15 cellular contexts compared by ENCODE assay signal in the genomic region with DNA sequence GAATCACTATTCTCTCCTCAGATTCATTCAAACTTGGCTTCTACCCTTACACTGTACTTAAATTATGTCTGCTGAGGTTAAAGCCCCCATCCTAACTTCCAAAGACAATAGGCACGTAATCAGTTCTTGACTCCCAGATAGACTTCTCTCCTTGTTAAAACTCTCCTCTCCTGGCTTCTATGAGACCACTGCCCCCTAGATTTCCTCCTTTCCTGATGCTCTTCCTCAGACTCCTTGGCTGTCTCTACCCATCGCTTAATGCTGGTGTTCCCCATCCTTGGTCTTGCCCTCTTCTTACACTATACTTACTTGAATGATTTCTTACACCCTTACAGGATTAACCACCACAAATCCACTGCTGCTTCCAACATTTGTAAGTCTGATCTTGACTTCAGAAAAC. TPM values are rescaled to one million over a fixed set of nuclear protein-coding genes. Genes with fewer than 3 reads are reported as not detected.
DNase-seq lines count a peak whose midpoint lies in the region; ATAC-seq and TF ChIP-seq lines count a peak whose summit lies in the region.
"Had no signal": no experiment of that assay in that cellular context is flagged by ENCODE, and none has a peak within 500 bp of the region (broad histone marks: within the 10 kb centered on the region; RNA-seq: fewer than 3 reads in every experiment).

No MANE protein-coding gene starts in this region.

- H3K4me1 ChIP-seq in OCI-LY3 (ENCODE audit: low read length): peaks cover 55% of the 10 kb centered on the region

- peak overlapping the region; percentile 5 for H3K27ac Mint-ChIP-seq in activated CD4-positive, alpha-beta T cell treated with anti-CD3 and anti-CD28 coated beads, Interleukin-2, amount 10 ng/mL, durations not matched to agents 7 days and 5 days
- H3K27ac Mint-ChIP-seq in immature natural killer cell (peak overlapping the region in 4 of 6 donors; percentile 17 to 55 (median 42)), chondrocyte (ENCODE audit: unreplicated experiment) (no peak overlapping the region)
- no peak overlapping the region for H3K27ac Mint-ChIP-seq in stimulated activated naive B cell treated with anti-CD40 and anti-IgM and Interleukin-4, amounts not matched to agents 10 μg/mL and 1 μg/mL and 100 μg/mL, for 72 hours
- H3K27ac Mint-ChIP-seq: activated CD8-positive, alpha-beta memory T cell treated with anti-CD3 and anti-CD28 coated beads, Interleukin-2, amount 10 ng/mL, durations not matched to agents 7 days and 5 days had no signal

- peak overlapping the region; percentile 74 for H3K27ac ChIP-seq in OCI-LY3 (ENCODE audit: low read length)

- H3K36me3 Mint-ChIP-seq in activated CD4-positive, alpha-beta T cell treated with anti-CD3 and anti-CD28 coated beads, Interleukin-2, amount 10 ng/mL, durations not matched to agents 7 days and 5 days (ENCODE audit: low read depth): peaks cover 71% of the 10 kb centered on the region
- H3K36me3 Mint-ChIP-seq in immature natural killer cell (peaks cover 0 to 6% (median 0%) of the 10 kb centered on the region in 3 donors), chondrocyte (ENCODE audit: low read depth) (peaks cover 14% of the 10 kb centered on the region)
- H3K36me3 Mint-ChIP-seq in stimulated activated naive B cell treated with anti-CD40 and anti-IgM and Interleukin-4, amounts not matched to agents 10 μg/mL and 1 μg/mL and 100 μg/mL, for 72 hours: no peaks in the 10 kb centered on the region

- peak overlapping the region; percentile 27; the same call in 1 of the 2 replicates for H3K9ac ChIP-seq in OCI-LY3 (ENCODE audit: low read length)

- no peaks in the 10 kb centered on the region for H3K9me3 ChIP-seq in OCI-LY3 (ENCODE audit: insufficient read depth, low read length)

- CTCF ChIA-PET in activated CD4-positive, alpha-beta T cell treated with anti-CD3 and anti-CD28 coated beads, Interleukin-2, amount 10 ng/mL, durations not matched to agents 7 days and 5 days (lab: Charles Lee): interaction anchor here (1.2 kb wide), 1 partner anchor 26 kb away, joined by 3 read pairs; no protein-coding TSS in a partner anchor

- no peak overlapping the region for H3K4me3 Mint-ChIP-seq in activated CD4-positive, alpha-beta T cell treated with anti-CD3 and anti-CD28 coated beads, Interleukin-2, amount 10 ng/mL, durations not matched to agents 7 days and 5 days
- H3K4me3 Mint-ChIP-seq in immature natural killer cell: peak overlapping the region in 2 of 5 donors; percentile 16 to 76
- peak overlapping the region; percentile 3 to 26 for H3K4me3 Mint-ChIP-seq in stimulated activated naive B cell treated with anti-CD40 and anti-IgM and Interleukin-4, amounts not matched to agents 10 μg/mL and 1 μg/mL and 100 μg/mL, for 72 hours
- no peak overlapping the region for H3K4me3 Mint-ChIP-seq in chondrocyte (ENCODE audit: unreplicated experiment)

- H2AFZ ChIP-seq in OCI-LY3 (ENCODE audit: low read depth, low read length): no peak overlapping the region

- peak overlapping the region; percentile 74 for H3K4me2 ChIP-seq in OCI-LY3 (ENCODE audit: low read length)

- peak overlapping the region; percentile 45 for H3K4me3 ChIP-seq in OCI-LY3 (ENCODE audit: low read length)
- H3K4me3 ChIP-seq: K562 had no signal

- ATAC-seq in stimulated activated naive B cell treated with anti-CD40 and anti-IgM and Interleukin-4, amounts not matched to agents 10 μg/mL and 1 μg/mL and 100 μg/mL, for 72 hours (replicated peaks): no peak
- ATAC-seq: activated CD8-positive, alpha-beta memory T cell treated with anti-CD3 and anti-CD28 coated beads, Interleukin-2, amount 10 ng/mL, durations not matched to agents 7 days and 5 days; K562 had no signal

- no peaks in the 10 kb centered on the region for H3K27me3 Mint-ChIP-seq in activated CD4-positive, alpha-beta T cell treated with anti-CD3 and anti-CD28 coated beads, Interleukin-2, amount 10 ng/mL, durations not matched to agents 7 days and 5 days
- H3K27me3 Mint-ChIP-seq in immature natural killer cell (ENCODE audit: low read depth in 3 of 3): peaks cover 0 to 4% (median 0%) of the 10 kb centered on the region in 3 donors
- peaks cover 0 to 8% of the 10 kb centered on the region in 2 donors for H3K27me3 Mint-ChIP-seq in stimulated activated naive B cell treated with anti-CD40 and anti-IgM and Interleukin-4, amounts not matched to agents 10 μg/mL and 1 μg/mL and 100 μg/mL, for 72 hours
- peaks cover 22% of the 10 kb centered on the region for H3K27me3 Mint-ChIP-seq in chondrocyte (ENCODE audit: low read depth)

- POLR2A ChIA-PET in activated CD4-positive, alpha-beta T cell treated with anti-CD3 and anti-CD28 coated beads, Interleukin-2, amount 10 ng/mL, durations not matched to agents 7 days and 5 days (lab: Charles Lee): no interaction called here

- no peaks in the 10 kb centered on the region for H3K36me3 ChIP-seq in OCI-LY3 (replicated peaks; ENCODE audit: low read depth, low read length)

- H3K4me1 Mint-ChIP-seq in activated CD4-positive, alpha-beta T cell treated with anti-CD3 and anti-CD28 coated beads, Interleukin-2, amount 10 ng/mL, durations not matched to agents 7 days and 5 days: peaks cover 73% of the 10 kb centered on the region
- H3K4me1 Mint-ChIP-seq in immature natural killer cell (peaks cover 57 to 68% of the 10 kb centered on the region in 2 donors), chondrocyte (ENCODE audit: low read depth) (peaks cover 15% of the 10 kb centered on the region)
- H3K4me1 Mint-ChIP-seq in stimulated activated naive B cell treated with anti-CD40 and anti-IgM and Interleukin-4, amounts not matched to agents 10 μg/mL and 1 μg/mL and 100 μg/mL, for 72 hours: peaks cover 29 to 44% of the 10 kb centered on the region in 2 donors

- no peaks in the 10 kb centered on the region for H3K9me3 Mint-ChIP-seq in activated CD4-positive, alpha-beta T cell treated with anti-CD3 and anti-CD28 coated beads, Interleukin-2, amount 10 ng/mL, durations not matched to agents 7 days and 5 days
- H3K9me3 Mint-ChIP-seq in immature natural killer cell: no peaks in the 10 kb centered on the region
- H3K9me3 Mint-ChIP-seq in stimulated activated naive B cell treated with anti-CD40 and anti-IgM and Interleukin-4, amounts not matched to agents 10 μg/mL and 1 μg/mL and 100 μg/mL, for 72 hours: no peaks in the 10 kb centered on the region
- H3K9me3 Mint-ChIP-seq in chondrocyte (ENCODE audit: low read depth): no peaks in the 10 kb centered on the region

- no peaks in the 10 kb centered on the region for H4K20me1 ChIP-seq in OCI-LY3 (ENCODE audit: insufficient read depth, low read length)

- TF ChIP-seq CTCF in OCI-LY3 (IDR thresholded peaks at IDR 0.05; ENCODE audit: low read depth, low read length): no peak
- no peak for TF ChIP-seq CTCF in chondrocyte (IDR thresholded peaks at IDR 0.05)

- no peaks in the 10 kb centered on the region for H3K79me2 ChIP-seq in OCI-LY3 (ENCODE audit: low read length)

- no peak for DNase-seq in activated CD4-positive, alpha-beta T cell treated with anti-CD3 and anti-CD28 coated beads, Interleukin-2, amount 10 ng/mL, durations not matched to agents 7 days and 5 days
- DNase-seq in activated CD4-positive, alpha-beta T cell treated with anti-CD3 and anti-CD28 coated beads for 1 hour: no peak
- DNase-seq in immature natural killer cell (no peak), CD1c-positive myeloid dendritic cell (ENCODE audit: extremely low spot score) (no peak), chondrocyte (ENCODE audit: low spot score) (no peak), kidney tubule cell (ENCODE audit: low spot score) (no peak)
- no peak for DNase-seq in stimulated activated naive B cell treated with anti-CD40 and anti-IgM and Interleukin-4, amounts not matched to agents 10 μg/mL and 1 μg/mL and 100 μg/mL, for 72 hours
- DNase-seq: activated CD8-positive, alpha-beta memory T cell treated with anti-CD3 and anti-CD28 coated beads, Interleukin-2, amount 10 ng/mL, durations not matched to agents 7 days and 5 days; cerebellar nuclear complex; GOT3; kidney glomerular epithelial cell; NCI-H1092 treated with DMSO at 0.1 percent for 48 hours; stimulated activated CD4-positive, alpha-beta T cell treated with anti-CD3 and anti-CD28 coated beads, Interleukin-1b, Interleukin-23, amount 100 ng/mL, for 48 hours had no signal

- no peaks in the 10 kb centered on the region for H3K27me3 ChIP-seq in OCI-LY3 (ENCODE audit: low read depth, low read length)

RNA-seq across cellular contexts. Expression of gene TC2N, which starts 32.8 kb away (rescaled TPM):
- 100 to 1,000 TPM; 196 to 216 TPM for total RNA-seq in activated CD4-positive, alpha-beta T cell treated with anti-CD3 and anti-CD28 coated beads, Interleukin-2, amount 10 ng/mL, durations not matched to agents 7 days and 5 days
- polyA plus RNA-seq in immature natural killer cell: 100 to 1,000 TPM in 2 of 3 donors, 10 to 100 TPM in 1; 97.4 to 158 (median 112) TPM
- 9.1 to 14.4 TPM (median 11.2 TPM) in 3 replicates for total RNA-seq in chondrocyte

Comparison
In these comparisons a context has a peak if more than half of its experiments do, and no peak if none do; other contexts are left out.
1. H3K27ac Mint-ChIP-seq: peak in activated CD4-positive, alpha-beta T cell treated with anti-CD3 and anti-CD28 coated beads, Interleukin-2, amount 10 ng/mL, durations not matched to agents 7 days and 5 days (single experiment) and immature natural killer cell (4 of 6); none in stimulated activated naive B cell treated with anti-CD40 and anti-IgM and Interleukin-4, amounts not matched to agents 10 μg/mL and 1 μg/mL and 100 μg/mL, for 72 hours (single experiment) and chondrocyte (single experiment).
2. H3K4me3 Mint-ChIP-seq: peak in stimulated activated naive B cell treated with anti-CD40 and anti-IgM and Interleukin-4, amounts not matched to agents 10 μg/mL and 1 μg/mL and 100 μg/mL, for 72 hours (2 of 2); none in activated CD4-positive, alpha-beta T cell treated with anti-CD3 and anti-CD28 coated beads, Interleukin-2, amount 10 ng/mL, durations not matched to agents 7 days and 5 days (single experiment) and chondrocyte (single experiment).
3. RNA of gene TC2N, which starts 32.8 kb away (total RNA-seq): 196 to 216 TPM in activated CD4-positive, alpha-beta T cell treated with anti-CD3 and anti-CD28 coated beads, Interleukin-2, amount 10 ng/mL, durations not matched to agents 7 days and 5 days; 9.1 to 14.4 TPM in chondrocyte; every median in the first group is over 10 times any median in the second.